Comparison of ENCODE assay signal across 1 cellular context in genomic region chrX:54479471-54480122, GRCh38.
A peak's percentile ranks its signal among the peaks of the same experiment; 100 is the strongest.
TF ChIP-seq lines count a peak whose summit lies in the region.

No MANE protein-coding gene starts in this region.

TF ChIP-seq in H1, 55 proteins besides CTCF, POLR2A, EP300 and RAD21:
- TF ChIP-seq JUND (IDR thresholded peaks at IDR 0.05; ENCODE audit: low read length) (peak; percentile 46; the same call in 1 of the 2 replicates), CHD2 (IDR thresholded peaks at IDR 0.05; ENCODE audit: low read length) (0 out of 2 replicates have a peak, but pooled peaks have one; percentile 10), EGR1 (IDR thresholded peaks at IDR 0.05; ENCODE audit: borderline replicate concordance, low read depth, low read length) (no peak), TEAD4 (IDR thresholded peaks at IDR 0.05; ENCODE audit: low read depth, low read length) (peak; percentile 97), ASH2L (IDR thresholded peaks at IDR 0.05; ENCODE audit: low read length) (peak; percentile 32), SIN3A (conservative IDR thresholded peaks at IDR 0.05 in 1 of 2, IDR thresholded peaks at IDR 0.05 in 1 of 2; ENCODE audit: low read depth in 1 of 2, low read length in 2 of 2) (peak; percentile 42 to 74; a peak in 1 of 4 replicates)
- TF ChIP-seq, protein P1, sequence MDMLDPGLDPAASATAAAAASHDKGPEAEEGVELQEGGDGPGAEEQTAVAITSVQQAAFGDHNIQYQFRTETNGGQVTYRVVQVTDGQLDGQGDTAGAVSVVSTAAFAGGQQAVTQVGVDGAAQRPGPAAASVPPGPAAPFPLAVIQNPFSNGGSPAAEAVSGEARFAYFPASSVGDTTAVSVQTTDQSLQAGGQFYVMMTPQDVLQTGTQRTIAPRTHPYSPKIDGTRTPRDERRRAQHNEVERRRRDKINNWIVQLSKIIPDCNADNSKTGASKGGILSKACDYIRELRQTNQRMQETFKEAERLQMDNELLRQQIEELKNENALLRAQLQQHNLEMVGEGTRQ (IDR thresholded peaks at IDR 0.05; ENCODE audit: low read length): no peak
